ENCODE assay signal across 32 cellular contexts in genomic region chr10:117086545-117086944, GRCh38. TPM values are rescaled to one million over a fixed set of nuclear protein-coding genes. Genes with fewer than 3 reads are reported as not detected.
"Had no signal": no experiment of that assay in that cellular context is flagged by ENCODE, and none has a peak within 500 bp of the region (broad histone marks: within the 10 kb centered on the region; RNA-seq: fewer than 3 reads in every experiment).

No MANE protein-coding gene starts in this region.

- H3K27me3 Mint-ChIP-seq: activated CD4-positive, alpha-beta T cell treated with anti-CD3 and anti-CD28 coated beads, Interleukin-2, amount 10 ng/mL, durations not matched to agents 7 days and 5 days had no signal

- H3K4me3 Mint-ChIP-seq: activated CD4-positive, alpha-beta memory T cell treated with anti-CD3 and anti-CD28 coated beads for 36 hours; activated CD4-positive, alpha-beta T cell treated with anti-CD3 and anti-CD28 coated beads, Interleukin-2, amount 10 ng/mL, durations not matched to agents 7 days and 5 days; activated naive CD4-positive, alpha-beta T cell treated with anti-CD3 and anti-CD28 coated beads for 36 hours; activated naive CD8-positive, alpha-beta T cell; activated T-helper 17 cell treated with anti-CD3 and anti-CD28 coated beads, Interleukin-2, amount 50 U/mL, for 72 hours; T-cell had no signal

- H3K27ac Mint-ChIP-seq: activated CD4-positive, alpha-beta memory T cell treated with anti-CD3 and anti-CD28 coated beads for 36 hours; activated CD4-positive, alpha-beta T cell treated with anti-CD3 and anti-CD28 coated beads, Interleukin-2, amount 10 ng/mL, durations not matched to agents 7 days and 5 days; activated naive CD4-positive, alpha-beta T cell treated with anti-CD3 and anti-CD28 coated beads for 36 hours; activated naive CD8-positive, alpha-beta T cell; activated T-helper 17 cell treated with anti-CD3 and anti-CD28 coated beads, Interleukin-2, amount 50 U/mL, for 72 hours; T-cell had no signal

- H3K27ac ChIP-seq: brain microvascular endothelial cell, VCaP had no signal

- H3K4me1 Mint-ChIP-seq: activated CD4-positive, alpha-beta T cell treated with anti-CD3 and anti-CD28 coated beads, Interleukin-2, amount 10 ng/mL, durations not matched to agents 7 days and 5 days; activated T-helper 17 cell treated with anti-CD3 and anti-CD28 coated beads, Interleukin-2, amount 50 U/mL, for 72 hours; T-cell had no signal

- DNase-seq: activated CD4-positive, alpha-beta memory T cell treated with anti-CD3 and anti-CD28 coated beads for 36 hours; activated CD4-positive, alpha-beta T cell treated with anti-CD3 and anti-CD28 coated beads, Interleukin-2, amount 10 ng/mL, durations not matched to agents 7 days and 5 days; activated CD4-positive, CD25-positive, alpha-beta regulatory T cell; activated gamma-delta T cell; activated naive CD4-positive, alpha-beta T cell treated with anti-CD3 and anti-CD28 coated beads for 36 hours; activated T-cell treated with anti-CD3 and anti-CD28 coated beads for 4 hours; activated T-cell treated with anti-CD3 and anti-CD28 coated beads, Interleukin-2, amount 50 U/mL, for 48 hours; amygdala; brain microvascular endothelial cell; caudate nucleus; KBM-7; MG63; MV-4-11; NCI-H1092 treated with DMSO at 0.1 percent for 48 hours; NCI-H1417 treated with DMSO at 0.1 percent for 48 hours; NCI-H1694; NCI-H2029 treated with DMSO at 0.1 percent for 48 hours; NCI-H510A treated with DMSO at 0.1 percent for 48 hours; NCI-H69; NK-92 treated with Interleukin-12 subunit alpha and Interleukin-12 subunit beta, amount 100 ng/mL, for 24 hours; OCI-M1; SIG-M5; T-cell; T-helper 2 cell; T1000 had no signal

- H3K4me3 ChIP-seq: MG63 had no signal

- H3K36me3 Mint-ChIP-seq: activated CD4-positive, alpha-beta memory T cell treated with anti-CD3 and anti-CD28 coated beads for 36 hours; activated naive CD8-positive, alpha-beta T cell; T-cell had no signal

- H3K9me3 ChIP-seq: MG63 had no signal

- FAIRE-seq: RCC 7860 had no signal

- H3K9me3 Mint-ChIP-seq: activated CD4-positive, alpha-beta memory T cell treated with anti-CD3 and anti-CD28 coated beads for 36 hours; activated CD4-positive, alpha-beta T cell treated with anti-CD3 and anti-CD28 coated beads, Interleukin-2, amount 10 ng/mL, durations not matched to agents 7 days and 5 days; activated naive CD4-positive, alpha-beta T cell treated with anti-CD3 and anti-CD28 coated beads for 36 hours; activated T-helper 17 cell treated with anti-CD3 and anti-CD28 coated beads, Interleukin-2, amount 50 U/mL, for 72 hours had no signal

- H3K27me3 ChIP-seq: brain microvascular endothelial cell had no signal

- H3K36me3 ChIP-seq: brain microvascular endothelial cell, MG63 had no signal

RNA-seq across cellular contexts. Expression of gene VAX1, which starts 51.5 kb away (rescaled TPM):
- total RNA-seq: activated CD4-positive, alpha-beta memory T cell treated with anti-CD3 and anti-CD28 coated beads for 36 hours; activated CD4-positive, alpha-beta T cell treated with anti-CD3 and anti-CD28 coated beads, Interleukin-2, amount 10 ng/mL, durations not matched to agents 7 days and 5 days; activated CD8-positive, alpha-beta memory T cell treated with anti-CD3 and anti-CD28 coated beads for 36 hours; activated naive CD4-positive, alpha-beta T cell treated with anti-CD3 and anti-CD28 coated beads for 36 hours; activated T-helper 17 cell treated with anti-CD3 and anti-CD28 coated beads, Interleukin-2, amount 50 U/mL, for 72 hours; cerebellum; LHCN-M2; T-cell had no signal
